8 cellular contexts compared by ENCODE assay signal in genomic region chr6:117907600-117908245, GRCh38.
A peak's percentile ranks its signal among the peaks of the same experiment; 100 is the strongest.
DNase-seq lines count a peak whose midpoint lies in the region; ATAC-seq lines count a peak whose summit lies in the region.

No MANE protein-coding gene starts in this region.

- peak overlapping the region; percentile 49 for H3K9ac ChIP-seq in iPS-18a (ENCODE audit: low read length)

- no peaks in the 10 kb centered on the region for H3K36me3 Mint-ChIP-seq in activated T-cell treated with anti-CD3 and anti-CD28 coated beads, Interleukin-2, amount 50 U/mL, for 24 hours (ENCODE audit: low read depth)
- H3K36me3 Mint-ChIP-seq in stimulated activated effector memory CD8-positive, alpha-beta T cell treated with anti-CD3 and anti-CD28 coated beads, Interleukin-12 subunit alpha, Interleukin-12 subunit beta, amount 100 ng/mL, for 72 hours, result no peaks in the 10 kb centered on the region

- no peaks in the 10 kb centered on the region for H3K9me3 Mint-ChIP-seq in activated T-cell treated with anti-CD3 and anti-CD28 coated beads, Interleukin-2, amount 50 U/mL, for 24 hours
- H3K9me3 Mint-ChIP-seq in stimulated activated effector memory CD8-positive, alpha-beta T cell treated with anti-CD3 and anti-CD28 coated beads, Interleukin-12 subunit alpha, Interleukin-12 subunit beta, amount 100 ng/mL, for 72 hours, result no peaks in the 10 kb centered on the region

- peak overlapping the region; percentile 27 for H3K4me3 Mint-ChIP-seq in activated T-cell treated with anti-CD3 and anti-CD28 coated beads, Interleukin-2, amount 50 U/mL, for 24 hours
- peak overlapping the region; percentile 57 for H3K4me3 Mint-ChIP-seq in stimulated activated effector memory CD8-positive, alpha-beta T cell treated with anti-CD3 and anti-CD28 coated beads, Interleukin-12 subunit alpha, Interleukin-12 subunit beta, amount 100 ng/mL, for 72 hours

- no peaks in the 10 kb centered on the region for H3K36me3 ChIP-seq in iPS-18a (ENCODE audit: control insufficient read depth, low read depth, low read length)

- peaks cover 10% of the 10 kb centered on the region for H3K4me1 ChIP-seq in iPS-18a (ENCODE audit: control insufficient read depth, low read depth, low read length)

- peaks cover 4% of the 10 kb centered on the region for H3K4me1 Mint-ChIP-seq in activated T-cell treated with anti-CD3 and anti-CD28 coated beads, Interleukin-2, amount 50 U/mL, for 24 hours (ENCODE audit: low read depth)
- no peaks in the 10 kb centered on the region for H3K4me1 Mint-ChIP-seq in stimulated activated effector memory CD8-positive, alpha-beta T cell treated with anti-CD3 and anti-CD28 coated beads, Interleukin-12 subunit alpha, Interleukin-12 subunit beta, amount 100 ng/mL, for 72 hours

- H3K4me3 ChIP-seq in iPS-18a (ENCODE audit: low read length), result peak overlapping the region; percentile 63

- H3K27ac ChIP-seq in iPS-18a (ENCODE audit: low read length), result no peak overlapping the region

- no peak overlapping the region for H3K27ac Mint-ChIP-seq in activated T-cell treated with anti-CD3 and anti-CD28 coated beads, Interleukin-2, amount 50 U/mL, for 24 hours
- H3K27ac Mint-ChIP-seq in stimulated activated effector memory CD8-positive, alpha-beta T cell treated with anti-CD3 and anti-CD28 coated beads, Interleukin-12 subunit alpha, Interleukin-12 subunit beta, amount 100 ng/mL, for 72 hours, result no peak overlapping the region

- ATAC-seq in HG02970 (IDR thresholded peaks at IDR 0.05; ENCODE audit: low FRiP score, unreplicated experiment), result peak; percentile 22
- ATAC-seq in stimulated activated effector memory CD8-positive, alpha-beta T cell treated with anti-CD3 and anti-CD28 coated beads, Interleukin-12 subunit alpha, Interleukin-12 subunit beta, amount 100 ng/mL, for 72 hours, result peak; percentile 22

- H3K27me3 Mint-ChIP-seq in activated T-cell treated with anti-CD3 and anti-CD28 coated beads, Interleukin-2, amount 50 U/mL, for 24 hours, result peaks cover 74% of the 10 kb centered on the region

- no peaks in the 10 kb centered on the region for H3K9me3 ChIP-seq in iPS-18a (ENCODE audit: control insufficient read depth, low read depth, low read length)

- DNase-seq in NCI-H146 (lab: John Stamatoyannopoulos, UW), result peak; percentile 33
- no peak for DNase-seq in NCI-H146 treated with DMSO at 0.1 percent for 48 hours (lab: John Stamatoyannopoulos, UW; ENCODE audit: unreplicated experiment)
- peak; percentile 30 for DNase-seq in activated T-cell treated with anti-CD3 and anti-CD28 coated beads, Interleukin-2, amount 50 U/mL, for 24 hours
- no peak for DNase-seq in stimulated activated effector memory CD8-positive, alpha-beta T cell treated with anti-CD3 and anti-CD28 coated beads, Interleukin-12 subunit alpha, Interleukin-12 subunit beta, amount 100 ng/mL, for 72 hours (ENCODE audit: low spot score in 2 of 2)
- no peak for DNase-seq in NOMO-1 treated with DMSO at 0.1 percent for 48 hours (lab: John Stamatoyannopoulos, UW; ENCODE audit: unreplicated experiment)
- DNase-seq in DMS153 treated with DMSO at 0.1 percent for 48 hours (lab: John Stamatoyannopoulos, UW; ENCODE audit: unreplicated experiment), result no peak

- peaks cover 24% of the 10 kb centered on the region for H3K27me3 ChIP-seq in iPS-18a (ENCODE audit: control insufficient read depth, insufficient read depth, low read length)

Comparison
In these comparisons a context has a peak if more than half of its experiments do, and no peak if none do; other contexts are left out.
1. DNase-seq: peak in NCI-H146 (single experiment) and activated T-cell treated with anti-CD3 and anti-CD28 coated beads, Interleukin-2, amount 50 U/mL, for 24 hours (single experiment); none in NCI-H146 treated with DMSO at 0.1 percent for 48 hours (single experiment), stimulated activated effector memory CD8-positive, alpha-beta T cell treated with anti-CD3 and anti-CD28 coated beads, Interleukin-12 subunit alpha, Interleukin-12 subunit beta, amount 100 ng/mL, for 72 hours (0 of 2), NOMO-1 treated with DMSO at 0.1 percent for 48 hours (single experiment) and DMS153 treated with DMSO at 0.1 percent for 48 hours (single experiment).